In the genomic region with DNA sequence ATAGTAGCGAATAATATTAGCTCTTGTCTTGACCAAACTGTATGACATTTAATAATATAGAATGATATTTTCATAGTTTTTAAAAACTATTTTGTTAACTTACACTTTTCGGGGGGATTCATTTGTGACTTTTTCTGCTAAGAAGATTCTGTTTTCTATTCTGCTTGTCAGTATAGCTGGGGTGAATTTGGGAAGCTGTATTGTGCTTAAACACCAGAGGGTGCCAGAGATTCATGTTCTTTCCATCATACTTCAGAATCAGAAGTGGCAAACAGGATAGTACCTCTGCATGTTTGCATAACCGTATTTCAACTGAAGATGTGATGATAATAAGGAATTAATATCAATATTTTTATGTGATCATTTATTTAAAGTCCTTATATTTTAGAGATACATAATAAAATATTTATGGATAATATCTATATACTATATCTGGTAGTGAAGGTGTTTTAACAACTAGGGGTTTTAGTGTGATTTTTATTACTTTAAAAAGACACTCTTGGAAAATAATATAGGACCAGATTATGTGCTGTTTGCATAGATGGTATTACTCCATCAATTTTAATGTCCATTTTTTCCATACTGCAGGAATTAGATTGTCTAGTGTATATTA, we compare ENCODE assay signal across 8 cellular contexts.
DNase-seq lines count a peak whose midpoint lies in the region; ATAC-seq, FAIRE-seq and TF ChIP-seq lines count a peak whose summit lies in the region.

No MANE protein-coding gene starts in this region.

- no peak overlapping the region for H2AFZ ChIP-seq in OCI-LY7 (ENCODE audit: low read length)

- H3K4me1 ChIP-seq in Caco-2 (no peaks in the 10 kb centered on the region), OCI-LY7 (ENCODE audit: insufficient read depth, low read length, poor library complexity, severe bottlenecking) (peaks cover 4% of the 10 kb centered on the region), endodermal cell (ENCODE audit: control insufficient read depth, insufficient read depth, low read length) (peaks cover 2% of the 10 kb centered on the region)

- intact Hi-C loops in Caco-2 (cut with micrococcal nuclease; ENCODE audit: unreplicated experiment): loop anchor here (2.0 to 5.0 kb wide), 3 partner anchors 80 to 342 kb away; no protein-coding TSS in a partner anchor
- intact Hi-C loops in OCI-LY7 (cut with micrococcal nuclease; ENCODE audit: unreplicated experiment): loop anchor here (2.0 kb wide), 1 partner anchor 342 kb away; no protein-coding TSS in a partner anchor

- H4K20me1 ChIP-seq in OCI-LY7 (ENCODE audit: insufficient read depth, low read length): no peaks in the 10 kb centered on the region

- ATAC-seq in omental fat pad (ENCODE audit: low FRiP score) (no peak), HG02970 (IDR thresholded peaks at IDR 0.05; ENCODE audit: low FRiP score, unreplicated experiment) (no peak)

- no peak overlapping the region for H3K27ac Mint-ChIP-seq in Caco-2 (ENCODE audit: unreplicated experiment)
- H3K27ac Mint-ChIP-seq in endodermal cell: no peak overlapping the region

- DNase-seq in Caco-2 (peak in 1 of 2 experiments; percentile 34), GM19239 (ENCODE audit: insufficient read length, low spot score) (peak; percentile 4), HuH-7.5 (ENCODE audit: low spot score) (peak; percentile 3), OCI-LY7 (ENCODE audit: low spot score) (peak; percentile 72), endodermal cell (peak; percentile 60), mucosa of gallbladder (ENCODE audit: low spot score) (peak; percentile 12), omental fat pad (ENCODE audit: low spot score) (no peak)

- FAIRE-seq in GM19239 (lab: Jason Lieb, UNC): peak; percentile 63

- TF ChIP-seq CTCF in Caco-2 (IDR thresholded peaks at IDR 0.05; ENCODE audit: insufficient read depth in 1 of 2, low read depth in 1 of 2, low read length in 1 of 2, severe bottlenecking in 1 of 2, unreplicated experiment in 1 of 2) (peak; percentile 34 to 43), OCI-LY7 (conservative IDR thresholded peaks at IDR 0.05; ENCODE audit: low read length) (peak; percentile 92), endodermal cell (conservative IDR thresholded peaks at IDR 0.05) (peak; percentile 88), omental fat pad (IDR thresholded peaks at IDR 0.05) (no peak)

- H3K79me2 ChIP-seq in OCI-LY7 (ENCODE audit: insufficient read depth, low read depth, low read length): no peaks in the 10 kb centered on the region

- H3K9me3 ChIP-seq in Caco-2: no peaks in the 10 kb centered on the region
- no peaks in the 10 kb centered on the region for H3K9me3 ChIP-seq in OCI-LY7 (ENCODE audit: low read length)
- no peaks in the 10 kb centered on the region for H3K9me3 ChIP-seq in endodermal cell (ENCODE audit: control insufficient read depth, low read length)

- H3K36me3 Mint-ChIP-seq in Caco-2 (ENCODE audit: insufficient read depth, unreplicated experiment): no peaks in the 10 kb centered on the region
- H3K36me3 Mint-ChIP-seq in endodermal cell (ENCODE audit: low read depth): peaks cover 5% of the 10 kb centered on the region

- WGBS in endodermal cell (ENCODE audit: insufficient coverage in 1 of 2, insufficient read length in 1 of 2), 2 experiments: 33% methylated on average over 1 of the region's 3 CpGs; no CpG with 5 or more reads in 1 of the 2 experiments

- H3K27me3 Mint-ChIP-seq in Caco-2 (ENCODE audit: insufficient read depth, unreplicated experiment): no peaks in the 10 kb centered on the region
- no peaks in the 10 kb centered on the region for H3K27me3 Mint-ChIP-seq in endodermal cell (ENCODE audit: insufficient read depth)

- H3K4me2 ChIP-seq in OCI-LY7 (ENCODE audit: low read length): no peak overlapping the region

- H3K9me3 Mint-ChIP-seq in Caco-2 (ENCODE audit: unreplicated experiment): no peaks in the 10 kb centered on the region
- no peaks in the 10 kb centered on the region for H3K9me3 Mint-ChIP-seq in endodermal cell

- POLR2A ChIA-PET in Caco-2 (lab: Charles Lee): no interaction called here
- POLR2A ChIA-PET in OCI-LY7 (lab: Charles Lee): interaction anchor here (1.3 kb wide), 1 partner anchor 14 kb away, joined by 3 read pairs; no protein-coding TSS in a partner anchor

- H3K27ac ChIP-seq in OCI-LY7 (ENCODE audit: low read depth, low read length, poor library complexity, severe bottlenecking) (no peak overlapping the region), endodermal cell (ENCODE audit: low read depth, low read length) (no peak overlapping the region)

- H3K9me2 ChIP-seq in OCI-LY7 (ENCODE audit: insufficient read depth, low read length): no peaks in the 10 kb centered on the region

- no TSS peak for BruUV-seq in Caco-2 (replicated peaks; lab: Mats Ljungman, UMichigan)
- no TSS peak for BruUV-seq in OCI-LY7 (replicated peaks; lab: Mats Ljungman, UMichigan)

- CTCF ChIA-PET in Caco-2 (lab: Charles Lee) (interaction anchor here (0.6 to 1.2 kb wide), 3 partner anchors 259 to 346 kb away, joined by 3 read pairs; no protein-coding TSS in a partner anchor), OCI-LY7 (lab: Charles Lee; ENCODE audit: unreplicated experiment) (no interaction called here)

- H3K36me3 ChIP-seq in Caco-2 (ENCODE audit: control insufficient read depth, insufficient read depth, low read length) (no peaks in the 10 kb centered on the region), OCI-LY7 (ENCODE audit: insufficient read depth, low read length) (peaks cover 30% of the 10 kb centered on the region), endodermal cell (ENCODE audit: control insufficient read depth, insufficient read depth, low read length) (no peaks in the 10 kb centered on the region)

- no peak overlapping the region for H3K4me3 ChIP-seq in Caco-2 (ENCODE audit: low read depth, low read length)
- H3K4me3 ChIP-seq in OCI-LY7 (ENCODE audit: low read depth, low read length, poor library complexity, severe bottlenecking): no peak overlapping the region
- H3K4me3 ChIP-seq in endodermal cell (ENCODE audit: low read length): no peak overlapping the region

- H3K27me3 ChIP-seq in Caco-2 (replicated peaks; ENCODE audit: control insufficient read depth, insufficient read depth, low read length): no peaks in the 10 kb centered on the region
- no peaks in the 10 kb centered on the region for H3K27me3 ChIP-seq in endodermal cell (ENCODE audit: control insufficient read depth, insufficient read depth, low read length, poor library complexity, severe bottlenecking)

- no peak overlapping the region for H3K4me3 Mint-ChIP-seq in Caco-2 (ENCODE audit: unreplicated experiment)
- H3K4me3 Mint-ChIP-seq in endodermal cell: no peak overlapping the region

- no peaks in the 10 kb centered on the region for H3K4me1 Mint-ChIP-seq in Caco-2 (ENCODE audit: low read depth, unreplicated experiment)
- H3K4me1 Mint-ChIP-seq in endodermal cell: peaks cover 7% of the 10 kb centered on the region

- H3K9ac ChIP-seq in endodermal cell (ENCODE audit: extremely low read depth, low read length, poor library complexity, severe bottlenecking): no peak overlapping the region

Comparison
In these comparisons a context has a peak if more than half of its experiments do, and no peak if none do; other contexts are left out.
1. CTCF ChIP-seq: peak in Caco-2 (2 of 2), OCI-LY7 (single experiment) and endodermal cell (single experiment); none in omental fat pad (0 of 3).